Comparison of ENCODE assay signal across 10 cellular contexts in the genomic region with DNA sequence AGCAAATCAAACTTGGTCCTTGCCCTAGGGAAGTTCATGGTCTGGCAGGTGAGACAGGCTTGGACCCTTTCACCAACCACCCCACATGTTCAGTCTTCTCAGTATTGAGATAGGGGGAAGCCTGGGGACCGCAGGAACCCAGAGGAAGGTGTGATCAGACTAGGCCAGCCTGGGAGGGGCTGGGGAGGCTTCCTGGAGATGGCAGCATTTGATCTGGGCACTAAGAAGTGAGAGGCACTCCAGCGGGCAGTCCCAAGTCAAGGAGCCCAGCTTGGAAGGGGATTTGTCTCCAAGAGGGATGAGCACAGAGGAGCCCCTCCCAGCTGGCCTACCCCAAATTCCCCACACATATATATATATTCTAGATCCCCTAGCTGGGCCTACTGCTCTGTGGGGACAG. TPM values are rescaled to one million over a fixed set of nuclear protein-coding genes. Genes with fewer than 3 reads are reported as not detected.
DNase-seq lines count a peak whose midpoint lies in the region; ATAC-seq and TF ChIP-seq lines count a peak whose summit lies in the region.
"Had no signal": no experiment of that assay in that cellular context is flagged by ENCODE, and none has a peak within 500 bp of the region (broad histone marks: within the 10 kb centered on the region; RNA-seq: fewer than 3 reads in every experiment).

No MANE protein-coding gene starts in this region.

- H3K36me3 ChIP-seq in Karpas-422 (ENCODE audit: insufficient read depth, low read length) (no peaks in the 10 kb centered on the region; the same call in 1 of the 2 replicates), osteoblast (ENCODE audit: insufficient read depth, low read length) (peaks cover 22% of the 10 kb centered on the region)

- H3K27ac ChIP-seq in Karpas-422 (ENCODE audit: low read length): no peak overlapping the region
- no peak overlapping the region for H3K27ac ChIP-seq in osteoblast (ENCODE audit: low read depth, low read length)

- H3K4me1 ChIP-seq in Karpas-422 (ENCODE audit: low read length): peaks cover 44% of the 10 kb centered on the region
- peaks cover 37% of the 10 kb centered on the region for H3K4me1 ChIP-seq in osteoblast (ENCODE audit: insufficient read depth, low read length)

- TF ChIP-seq CTCF in chondrocyte (IDR thresholded peaks at IDR 0.05) (no peak), osteoblast (IDR thresholded peaks at IDR 0.05; ENCODE audit: extremely low read depth, low read depth, low read length) (no peak)

- H3K9me2 ChIP-seq in Karpas-422 (replicated peaks; ENCODE audit: insufficient read depth, low read length): no peaks in the 10 kb centered on the region

- H3K9me3 Mint-ChIP-seq in chondrocyte (ENCODE audit: low read depth): no peaks in the 10 kb centered on the region
- H3K9me3 Mint-ChIP-seq: neural crest cell had no signal

- H3K36me3 Mint-ChIP-seq in chondrocyte (ENCODE audit: low read depth): peaks cover 42% of the 10 kb centered on the region

- no peaks in the 10 kb centered on the region for H3K27me3 ChIP-seq in Karpas-422 (ENCODE audit: low read length)
- H3K27me3 ChIP-seq in osteoblast (ENCODE audit: insufficient read depth, low read length): no peaks in the 10 kb centered on the region

- H3K4me3 ChIP-seq in Karpas-422 (ENCODE audit: low read length) (no peak overlapping the region), osteoblast (ENCODE audit: insufficient read depth, low read length) (no peak overlapping the region)

- no peaks in the 10 kb centered on the region for H3K27me3 Mint-ChIP-seq in chondrocyte (ENCODE audit: low read depth)

- H3K79me2 ChIP-seq in Karpas-422 (ENCODE audit: low read length): no peaks in the 10 kb centered on the region
- H3K79me2 ChIP-seq in osteoblast (ENCODE audit: insufficient read depth, low read length): peaks cover 39% of the 10 kb centered on the region

- H3K4me1 Mint-ChIP-seq in chondrocyte (ENCODE audit: low read depth): peaks cover 84% of the 10 kb centered on the region

- no peak overlapping the region; the same call in 1 of the 2 replicates for H3K9ac ChIP-seq in Karpas-422 (ENCODE audit: low read length)

- H2AFZ ChIP-seq in Karpas-422 (ENCODE audit: low read length): no peak overlapping the region
- H2AFZ ChIP-seq in osteoblast (ENCODE audit: low read length): no peak overlapping the region

- H4K20me1 ChIP-seq in Karpas-422 (ENCODE audit: insufficient read depth, low read depth, low read length): peaks cover 7% of the 10 kb centered on the region; the same call in 1 of the 2 replicates
- H4K20me1 ChIP-seq in osteoblast (ENCODE audit: insufficient read depth, low read length): peaks cover 20% of the 10 kb centered on the region

- peak overlapping the region; percentile 96 for H3K4me3 Mint-ChIP-seq in chondrocyte (ENCODE audit: unreplicated experiment)
- H3K4me3 Mint-ChIP-seq: neural crest cell had no signal

- H3K27ac Mint-ChIP-seq in chondrocyte (ENCODE audit: unreplicated experiment): peak overlapping the region; percentile 42

- H3K9me3 ChIP-seq in Karpas-422 (ENCODE audit: low read length) (no peaks in the 10 kb centered on the region), osteoblast (ENCODE audit: low read depth, low read length) (no peaks in the 10 kb centered on the region)

- H3K4me2 ChIP-seq in Karpas-422 (ENCODE audit: low read depth, low read length, poor library complexity, severe bottlenecking) (peak overlapping the region; percentile 20), osteoblast (ENCODE audit: insufficient read depth, low read length) (no peak overlapping the region)

- ATAC-seq in GM19324 (IDR thresholded peaks at IDR 0.05; ENCODE audit: low FRiP score, unreplicated experiment): no peak

- peak; percentile 76 for DNase-seq in CMK (ENCODE audit: low read depth)
- no peak for DNase-seq in Karpas-422
- peak; percentile 38 for DNase-seq in chondrocyte (ENCODE audit: low spot score)
- peak; percentile 27 for DNase-seq in osteoblast (ENCODE audit: insufficient read length, low spot score, missing footprints)
- no peak for DNase-seq in hippocampal formation (lab: John Stamatoyannopoulos, UW)
- no peak for DNase-seq in NCI-H2081 treated with DMSO at 0.1 percent for 48 hours (lab: John Stamatoyannopoulos, UW)
- DNase-seq in globus pallidus (ENCODE audit: low spot score): no peak
- DNase-seq: NCI-H1694 treated with DMSO at 0.1 percent for 48 hours had no signal

RNA-seq across cellular contexts. Expression of a gene that starts 5.4 kb away (rescaled TPM):
- total RNA-seq in Karpas-422 (2014; rRNA removed; shearing (Covaris generic); ENCODE audit: low replicate concordance): 43.5 and 58.4 TPM in 2 replicates
- total RNA-seq in chondrocyte (113 to 367 TPM (median 367 TPM) in 3 replicates), osteoblast (37.6 and 41.3 TPM in 2 replicates)

Comparison
In these comparisons a context has a peak if more than half of its experiments do, and no peak if none do; other contexts are left out.
1. DNase-seq: peak in CMK (single experiment), chondrocyte (single experiment) and osteoblast (single experiment); none in Karpas-422 (single experiment), hippocampal formation (0 of 2), NCI-H2081 treated with DMSO at 0.1 percent for 48 hours (single experiment) and globus pallidus (single experiment).